Comparison of ENCODE assay signal across 8 cellular contexts in genomic region chr10:91088300-91089140, GRCh38.
DNase-seq lines count a peak whose midpoint lies in the region; ATAC-seq and TF ChIP-seq lines count a peak whose summit lies in the region.

No MANE protein-coding gene starts in this region.

- H3K9me2 ChIP-seq in DOHH2 (replicated peaks; ENCODE audit: control insufficient read depth, low read length) = no peaks in the 10 kb centered on the region

- H4K5ac ChIP-seq in mesendoderm (ENCODE audit: low read length) = no peak overlapping the region

- no peak overlapping the region for H3K23ac ChIP-seq in mesendoderm (ENCODE audit: low read length)

- H3K79me2 ChIP-seq in DOHH2 (ENCODE audit: control insufficient read depth, low read length) (no peaks in the 10 kb centered on the region), mesendoderm (ENCODE audit: control insufficient read depth, insufficient read depth, low read length) (no peaks in the 10 kb centered on the region)

- intact Hi-C loops in spleen (cut with DNase I; ENCODE audit: low total_unique reads) = loop anchor here (5.0 kb wide), 1 partner anchor 164 kb away; no protein-coding TSS in a partner anchor

- H2BK5ac ChIP-seq in mesendoderm (ENCODE audit: low read length) = no peak overlapping the region

- no CpG with 5 or more reads among the region's 7 CpGs for WGBS in mesendoderm (ENCODE audit: extremely low coverage, insufficient coverage, low lambda C conversion rate)
- WGBS in spleen, 5 donors = 45 to 67% (median 59%) methylated on average over 7 of the region's 7 CpGs

- H2BK15ac ChIP-seq in mesendoderm (replicated peaks; ENCODE audit: low read depth) = no peak overlapping the region

- H2BK120ac ChIP-seq in mesendoderm (ENCODE audit: low read depth, low read length) = no peak overlapping the region

- no peak for TF ChIP-seq POLR2A in spleen (IDR thresholded peaks at IDR 0.05)

- H3K4ac ChIP-seq in mesendoderm (ENCODE audit: low read depth, low read length) = no peak overlapping the region

- H3K9me3 ChIP-seq in DOHH2 (ENCODE audit: control insufficient read depth, insufficient read depth, low read length) (0 out of 2 replicates have a peak, but pooled peaks cover 5% of the 10 kb centered on the region), spleen (peaks cover 0 to 10% (median 6%) of the 10 kb centered on the region in 8 donors)

- H4K20me1 ChIP-seq in DOHH2 (ENCODE audit: control insufficient read depth, insufficient read depth, low read depth, low read length) = no peaks in the 10 kb centered on the region

- no peak overlapping the region for H3K56ac ChIP-seq in mesendoderm (ENCODE audit: low read length)

- H3K4me2 ChIP-seq in DOHH2 (ENCODE audit: low read length) (no peak overlapping the region), mesendoderm (ENCODE audit: low read length) (no peak overlapping the region)

- H3K36me3 ChIP-seq in DOHH2 (ENCODE audit: control insufficient read depth, low read length) (no peaks in the 10 kb centered on the region), mesendoderm (ENCODE audit: control insufficient read depth, insufficient read depth, low read length) (no peaks in the 10 kb centered on the region), spleen (no peaks in the 10 kb centered on the region)

- H3K27ac ChIP-seq in DOHH2 (ENCODE audit: low read depth, low read length) = no peak overlapping the region
- H3K27ac ChIP-seq in mesendoderm (ENCODE audit: low read depth, low read length) = no peak overlapping the region
- no peak overlapping the region for H3K27ac ChIP-seq in spleen

- H3K4me1 ChIP-seq in DOHH2 (ENCODE audit: control insufficient read depth, low read length) = peaks cover 4% of the 10 kb centered on the region; the same call in 1 of the 2 replicates
- no peaks in the 10 kb centered on the region for H3K4me1 ChIP-seq in mesendoderm (ENCODE audit: control insufficient read depth, low read depth, low read length)
- no peaks in the 10 kb centered on the region for H3K4me1 ChIP-seq in spleen

- H3K27me3 ChIP-seq in DOHH2 (ENCODE audit: control insufficient read depth, low read length) = peaks cover 3% of the 10 kb centered on the region; the same call in 1 of the 2 replicates
- no peaks in the 10 kb centered on the region for H3K27me3 ChIP-seq in mesendoderm (ENCODE audit: insufficient read depth, low read length, poor library complexity)
- no peaks in the 10 kb centered on the region for H3K27me3 ChIP-seq in spleen (replicated peaks in 1 of 7)

- H2AK5ac ChIP-seq in mesendoderm (ENCODE audit: low read length) = no peak overlapping the region

- no peak overlapping the region for H3K9ac ChIP-seq in mesendoderm (ENCODE audit: low read length)

- H3K4me3 ChIP-seq in DOHH2 (ENCODE audit: low read length) (no peak overlapping the region), mesendoderm (ENCODE audit: low read length) (no peak overlapping the region), spleen (no peak overlapping the region)

- no peak for ATAC-seq in HG03139 (IDR thresholded peaks at IDR 0.05; ENCODE audit: unreplicated experiment)
- ATAC-seq in HG03457 (IDR thresholded peaks at IDR 0.05; ENCODE audit: unreplicated experiment) = no peak

- H3F3A ChIP-seq in DOHH2 (ENCODE audit: control insufficient read depth, insufficient read depth) = no peaks in the 10 kb centered on the region

- peak; percentile 27 for DNase-seq in M059J (ENCODE audit: low read depth)
- DNase-seq in cerebellar cortex (ENCODE audit: low spot score) = peak; percentile 6
- DNase-seq in mesendoderm = peak; percentile 49
- DNase-seq in NCI-H128 (lab: John Stamatoyannopoulos, UW; ENCODE audit: unreplicated experiment) = no peak
- DNase-seq in spleen = no peak

- TF ChIP-seq CTCF in DOHH2 (IDR thresholded peaks at IDR 0.05; ENCODE audit: low read depth, low read length, poor library complexity, severe bottlenecking) = peak; percentile 48
- peak in 5 of 11 experiments; percentile 19 to 34 (median 20) for TF ChIP-seq CTCF in spleen (IDR thresholded peaks at IDR 0.05 in 8 of 11, conservative IDR thresholded peaks at IDR 0.05 in 3 of 11)

- no peaks in the 10 kb centered on the region for H3K79me1 ChIP-seq in mesendoderm (ENCODE audit: low read length)

- no peak overlapping the region for H4K8ac ChIP-seq in mesendoderm (ENCODE audit: low read depth, low read length)

- no peak overlapping the region for H3K18ac ChIP-seq in mesendoderm (ENCODE audit: low read length)

Comparison
In these comparisons a context has a peak if more than half of its experiments do, and no peak if none do; other contexts are left out.
1. DNase-seq: peak in M059J (single experiment), cerebellar cortex (single experiment) and mesendoderm (single experiment); none in NCI-H128 (single experiment) and spleen (single experiment).